19 cellular contexts compared by ENCODE assay signal in genomic region chr11:123217897-123218296, GRCh38. TPM values are rescaled to one million over a fixed set of nuclear protein-coding genes. Genes with fewer than 3 reads are reported as not detected.
DNase-seq lines count a peak whose midpoint lies in the region; ATAC-seq and TF ChIP-seq lines count a peak whose summit lies in the region.
"Had no signal": no experiment of that assay in that cellular context is flagged by ENCODE, and none has a peak within 500 bp of the region (broad histone marks: within the 10 kb centered on the region; RNA-seq: fewer than 3 reads in every experiment).

No MANE protein-coding gene starts in this region.

- H3K27ac Mint-ChIP-seq in HFFc6 (peak overlapping the region; percentile 92), T-cell (no peak overlapping the region)
- H3K27ac Mint-ChIP-seq: activated T-helper 2 cell treated with anti-CD3 and anti-CD28 coated beads, Interferon-gamma antibody, Interleukin-2, Interleukin-4, amounts not matched to agents 10 μg/mL and 5 μg/mL and 100 μg/mL, durations not matched to agents 14 hours and 24 hours and 36 hours had no signal

- no peaks in the 10 kb centered on the region for H3K36me3 ChIP-seq in subcutaneous abdominal adipose tissue (ENCODE audit: control insufficient read depth in 5 of 5, insufficient read depth in 5 of 5, low read length in 5 of 5)

- H3K4me1 Mint-ChIP-seq in HFFc6 (ENCODE audit: low read depth) = peaks cover 22% of the 10 kb centered on the region
- no peaks in the 10 kb centered on the region for H3K4me1 Mint-ChIP-seq in T-cell

- DNase-seq in HFFc6 (no peak), astrocyte of the hippocampus (ENCODE audit: low read depth, low spot score) (peak; percentile 36), left kidney (ENCODE audit: low read depth, low spot score) (peak; percentile 66), T-cell (no peak)
- DNase-seq: amygdala; C1 segment of cervical spinal cord; gastrocnemius medialis; KG1; NCI-H1048; right cardiac atrium; RPMI8226; stimulated activated CD4-positive, alpha-beta T cell treated with anti-CD3 and anti-CD28 coated beads, Interleukin-2, amount 100 ng/mL, for 24 hours; T-helper 1 cell had no signal

- no peak for ATAC-seq in HG03039 (IDR thresholded peaks at IDR 0.05; ENCODE audit: unreplicated experiment)
- ATAC-seq in GM19035 (IDR thresholded peaks at IDR 0.05; ENCODE audit: unreplicated experiment) = no peak
- ATAC-seq in T-cell (replicated peaks in 1 of 4) = no peak
- ATAC-seq: gastrocnemius medialis had no signal

- H3K36me3 Mint-ChIP-seq in HFFc6 (ENCODE audit: low read depth) (peaks cover 15% of the 10 kb centered on the region), T-cell (peaks cover 10% of the 10 kb centered on the region)

- peak overlapping the region in 1 of 5 donors; percentile 23 for H3K9ac ChIP-seq in subcutaneous abdominal adipose tissue (ENCODE audit: low read length in 5 of 5)

- CTCF ChIA-PET in T-cell (lab: Charles Lee) = interaction anchor here (0.6 to 0.8 kb wide), 2 partner anchors 42 to 114 kb away, joined by 3 to 7 read pairs; no protein-coding TSS in a partner anchor

- H3K4me1 ChIP-seq in subcutaneous abdominal adipose tissue (ENCODE audit: control insufficient read depth in 5 of 5, insufficient read depth in 5 of 5, low read length in 5 of 5) = peaks cover 0 to 25% (median 7%) of the 10 kb centered on the region in 5 donors
- H3K4me1 ChIP-seq: gastrocnemius medialis had no signal

- POLR2A ChIA-PET in T-cell (lab: Charles Lee) = no interaction called here

- H3K27me3 Mint-ChIP-seq in HFFc6 (ENCODE audit: insufficient read depth) (no peaks in the 10 kb centered on the region; the same call in 1 of the 2 replicates), T-cell (peaks cover 14 to 22% of the 10 kb centered on the region in 2 donors)

- H3K4me3 ChIP-seq in subcutaneous abdominal adipose tissue (ENCODE audit: low read depth in 1 of 5, low read length in 5 of 5) = no peak overlapping the region
- H3K4me3 ChIP-seq: gastrocnemius medialis had no signal

- H3K27ac ChIP-seq in subcutaneous abdominal adipose tissue (ENCODE audit: low read depth, low read length) = peak overlapping the region; percentile 47
- H3K27ac ChIP-seq: gastrocnemius medialis, VCaP had no signal

- TF ChIP-seq CTCF in HFFc6 (IDR thresholded peaks at IDR 0.05) = no peak

- H3K9me3 Mint-ChIP-seq in HFFc6 = peaks cover 4% of the 10 kb centered on the region; the same call in 1 of the 2 replicates
- H3K9me3 Mint-ChIP-seq in T-cell = peaks cover 9 to 16% (median 9%) of the 10 kb centered on the region in 3 donors

- no peaks in the 10 kb centered on the region for H3K27me3 ChIP-seq in subcutaneous abdominal adipose tissue (ENCODE audit: control insufficient read depth in 5 of 5, insufficient read depth in 4 of 5, low read length in 5 of 5)

- peaks cover 0 to 10% (median 7%) of the 10 kb centered on the region in 5 donors for H3K9me3 ChIP-seq in subcutaneous abdominal adipose tissue (ENCODE audit: control insufficient read depth in 5 of 5, low read length in 5 of 5)
- H3K9me3 ChIP-seq: gastrocnemius medialis had no signal

- no peak overlapping the region; the same call in 1 of the 2 replicates for H3K4me3 Mint-ChIP-seq in HFFc6
- H3K4me3 Mint-ChIP-seq in T-cell = no peak overlapping the region

RNA-seq across cellular contexts. Expression of gene CLMP, which starts 22.8 kb away (rescaled TPM):
- 100 to 1,000 TPM; 126 to 201 (median 138) TPM for total RNA-seq in HFFc6 (2021; fragmentation: NEBNext Ultra II Directional; extraction: Animal tissue kit (Norgen Biotek cat#: 25700))
- under 1 TPM; 0.09 to 0.43 (median 0.30) TPM for total RNA-seq in T-cell
- total RNA-seq: lung microvascular endothelial cell had no signal

Comparison
In these comparisons a context has a peak if more than half of its experiments do, and no peak if none do; other contexts are left out.
1. DNase-seq: peak in astrocyte of the hippocampus (single experiment) and left kidney (single experiment); none in HFFc6 (single experiment) and T-cell (0 of 34).
2. RNA of gene CLMP, which starts 22.8 kb away (total RNA-seq): 126 to 201 TPM in HFFc6; 0.09 to 0.43 TPM in T-cell; every median in the first group is over 10 times any median in the second.